Comparison of ENCODE assay signal across 27 cellular contexts in the genomic region with DNA sequence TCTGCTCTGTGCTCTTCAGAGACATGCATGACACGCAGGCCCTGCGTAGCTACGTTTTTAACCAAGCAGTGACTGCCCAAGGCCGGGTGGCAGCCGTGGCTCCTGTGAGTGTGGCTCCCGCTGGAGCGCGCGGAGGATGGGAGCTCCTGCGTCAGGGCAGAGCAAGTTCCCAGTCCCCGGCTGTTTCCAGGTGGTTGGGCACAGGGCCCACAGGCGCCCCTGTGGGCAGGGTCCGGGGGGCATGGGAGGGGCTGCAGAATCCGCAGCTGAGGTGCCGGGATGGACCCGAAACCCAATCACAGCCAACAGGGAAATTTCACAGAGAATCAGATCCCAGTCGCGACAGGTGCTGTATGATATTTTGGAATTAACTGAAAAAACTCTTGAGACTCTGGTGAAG. TPM values are rescaled to one million over a fixed set of nuclear protein-coding genes. Genes with fewer than 3 reads are reported as not detected.
"Had no signal": no experiment of that assay in that cellular context is flagged by ENCODE, and none has a peak within 500 bp of the region (broad histone marks: within the 10 kb centered on the region; RNA-seq: fewer than 3 reads in every experiment).

No MANE protein-coding gene starts in this region.

- H3K36me3 ChIP-seq: uterus had no signal

- FAIRE-seq: endometrium, islet of Langerhans had no signal

- H3K4me3 ChIP-seq: gastrocnemius medialis, heart right ventricle, right atrium auricular region, sigmoid colon, skin epidermis, suprapubic skin, tibial artery, upper lobe of left lung, uterus had no signal

- H3K4me1 ChIP-seq: gastrocnemius medialis, heart right ventricle, right atrium auricular region, suprapubic skin, tibial artery, upper lobe of left lung, uterus had no signal

- H3K9me3 ChIP-seq: gastrocnemius medialis, heart right ventricle, right atrium auricular region, sigmoid colon, suprapubic skin, tibial artery, upper lobe of left lung, uterus had no signal

- H3K27ac ChIP-seq: gastrocnemius medialis, heart right ventricle, right atrium auricular region, sigmoid colon, skin epidermis, suprapubic skin, tibial artery, upper lobe of left lung, uterus had no signal

- DNase-seq: cortex of kidney; effector memory CD4-positive, alpha-beta T cell; gastrocnemius medialis; heart right ventricle; hypothalamus; kidney glomerular epithelial cell; mammary epithelial cell; naive thymus-derived CD8-positive, alpha-beta T cell; posterior cingulate gyrus; sigmoid colon; stimulated activated CD4-positive, alpha-beta T cell treated with anti-CD3 and anti-CD28 coated beads, Interleukin-12 subunit alpha, Interleukin-12 subunit beta, amount 100 ng/mL, for 4 hours; stimulated activated naive CD4-positive, alpha-beta T cell treated with Interleukin-2 at 50 U/mL for 16 hours; tibial artery; uterus had no signal

- H3K27me3 ChIP-seq: gastrocnemius medialis, heart right ventricle, right atrium auricular region, suprapubic skin, tibial artery, upper lobe of left lung, uterus had no signal

RNA-seq across cellular contexts. Expression of gene NKX6-2, which starts 9.8 kb away (rescaled TPM):
- total RNA-seq: fibroblast of villous mesenchyme; heart right ventricle; left lobe of liver; lower leg skin; mammary epithelial cell; mesenteric fat pad; mononuclear cell; naive thymus-derived CD8-positive, alpha-beta T cell; osteocyte; right atrium auricular region; sigmoid colon; suprapubic skin; upper lobe of left lung had no signal
- polyA plus RNA-seq: mammary epithelial cell, neural cell had no signal
